ENCODE assay signal across 8 cellular contexts in the genomic region with DNA sequence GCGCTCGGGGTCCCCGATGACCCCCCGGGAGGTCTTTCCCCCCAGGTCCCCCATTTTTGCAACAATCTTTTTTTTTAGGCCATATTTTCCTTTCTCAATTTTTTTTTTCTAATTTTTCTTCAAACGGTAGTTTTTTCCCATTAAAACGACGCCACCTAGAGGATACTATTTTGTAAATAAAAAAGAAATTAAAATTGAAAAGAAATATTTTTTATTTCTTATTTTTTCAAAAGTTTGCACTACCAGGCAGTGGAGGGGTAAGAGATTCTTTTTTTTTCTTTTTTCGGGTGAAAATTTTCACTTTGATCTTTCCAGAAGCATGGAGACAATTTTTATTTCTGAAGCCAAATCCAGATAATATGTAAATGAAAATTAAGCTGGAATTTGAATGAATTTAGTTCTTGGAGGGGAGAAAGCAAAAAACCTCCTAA. TPM values are rescaled to one million over a fixed set of nuclear protein-coding genes. Genes with fewer than 3 reads are reported as not detected.
A peak's percentile ranks its signal among the peaks of the same experiment; 100 is the strongest.
DNase-seq lines count a peak whose midpoint lies in the region; ATAC-seq and TF ChIP-seq lines count a peak whose summit lies in the region.

No MANE protein-coding gene starts in this region.

- H3K27ac ChIP-seq in HUES64 (ENCODE audit: low read depth, low read length) (peak overlapping the region; percentile 81; the same call in 1 of the 2 replicates), stomach (peak overlapping the region; percentile 67 to 90 (median 83))

- DNase-seq in CD1c-positive myeloid dendritic cell (ENCODE audit: extremely low spot score): peak; percentile 52
- DNase-seq in activated T-helper 2 cell treated with anti-CD3 and anti-CD28 coated beads, Interferon-gamma antibody, Interleukin-2, Interleukin-4, amounts not matched to agents 10 μg/mL and 5 μg/mL and 100 μg/mL, durations not matched to agents 14 hours and 24 hours and 36 hours (ENCODE audit: low spot score): no peak
- DNase-seq in inferior parietal cortex (ENCODE audit: extremely low spot score): peak; percentile 32
- DNase-seq in stomach: no peak
- no peak for DNase-seq in NCI-H146 treated with DMSO at 0.1 percent for 48 hours (lab: John Stamatoyannopoulos, UW; ENCODE audit: unreplicated experiment)
- DNase-seq in NCI-H1436 (lab: John Stamatoyannopoulos, UW): no peak

- peaks cover 3% of the 10 kb centered on the region for H3K36me3 Mint-ChIP-seq in activated T-helper 2 cell treated with anti-CD3 and anti-CD28 coated beads, Interferon-gamma antibody, Interleukin-2, Interleukin-4, amounts not matched to agents 10 μg/mL and 5 μg/mL and 100 μg/mL, durations not matched to agents 14 hours and 24 hours and 36 hours (ENCODE audit: low read depth)

- no peak for TF ChIP-seq POLR2A in stomach (IDR thresholded peaks at IDR 0.05)

- peak overlapping the region; percentile 87 for H3K9ac ChIP-seq in HUES64 (ENCODE audit: low read depth, low read length)

- H3K36me3 ChIP-seq in HUES64 (ENCODE audit: insufficient read depth, low read length) (no peaks in the 10 kb centered on the region), stomach (no peaks in the 10 kb centered on the region)

- H3K4me1 ChIP-seq in HUES64 (ENCODE audit: insufficient read depth, low read length) (peaks cover 19% of the 10 kb centered on the region), stomach (peaks cover under 1 to 49% (median 28%) of the 10 kb centered on the region in 4 donors)

- H3K9me3 ChIP-seq in HUES64 (ENCODE audit: insufficient read depth, low read depth, low read length) (no peaks in the 10 kb centered on the region), stomach (no peaks in the 10 kb centered on the region)

- TF ChIP-seq CTCF in stomach (IDR thresholded peaks at IDR 0.05): peak in 3 of 7 experiments; percentile 27 to 68 (median 53)

- peaks cover 34% of the 10 kb centered on the region for H3K27me3 Mint-ChIP-seq in activated T-helper 2 cell treated with anti-CD3 and anti-CD28 coated beads, Interferon-gamma antibody, Interleukin-2, Interleukin-4, amounts not matched to agents 10 μg/mL and 5 μg/mL and 100 μg/mL, durations not matched to agents 14 hours and 24 hours and 36 hours (ENCODE audit: low read depth)

- 0% methylated on average over 5 of the region's 8 CpGs for WGBS in HUES64
- WGBS in stomach, 5 donors: 0 to 2% (median 1%) methylated on average over 8 of the region's 8 CpGs

- H3K4me3 ChIP-seq in HUES64 (ENCODE audit: low read length): peak overlapping the region; percentile 78
- peak overlapping the region; percentile 93 to 100 (median 96) for H3K4me3 ChIP-seq in stomach

- intact Hi-C loops in activated T-helper 2 cell treated with anti-CD3 and anti-CD28 coated beads, Interferon-gamma antibody, Interleukin-2, Interleukin-4, amounts not matched to agents 10 μg/mL and 5 μg/mL and 100 μg/mL, durations not matched to agents 14 hours and 24 hours and 36 hours (cut with micrococcal nuclease): loop anchor here (2.0 kb wide), 1 partner anchor 70 kb away; no protein-coding TSS in a partner anchor
- intact Hi-C loops in stomach (cut with DNase I; ENCODE audit: low total_unique reads): no loop called here

- no peaks in the 10 kb centered on the region for H3K9me3 Mint-ChIP-seq in activated T-helper 2 cell treated with anti-CD3 and anti-CD28 coated beads, Interferon-gamma antibody, Interleukin-2, Interleukin-4, amounts not matched to agents 10 μg/mL and 5 μg/mL and 100 μg/mL, durations not matched to agents 14 hours and 24 hours and 36 hours

- peak overlapping the region; percentile 90 for H3K4me3 Mint-ChIP-seq in activated T-helper 2 cell treated with anti-CD3 and anti-CD28 coated beads, Interferon-gamma antibody, Interleukin-2, Interleukin-4, amounts not matched to agents 10 μg/mL and 5 μg/mL and 100 μg/mL, durations not matched to agents 14 hours and 24 hours and 36 hours (ENCODE audit: low read depth)

- peaks cover 6% of the 10 kb centered on the region for H3K27me3 ChIP-seq in HUES64 (ENCODE audit: insufficient read depth, low read length)
- H3K27me3 ChIP-seq in stomach: no peaks in the 10 kb centered on the region

- H3K27ac Mint-ChIP-seq in activated T-helper 2 cell treated with anti-CD3 and anti-CD28 coated beads, Interferon-gamma antibody, Interleukin-2, Interleukin-4, amounts not matched to agents 10 μg/mL and 5 μg/mL and 100 μg/mL, durations not matched to agents 14 hours and 24 hours and 36 hours: peak overlapping the region; percentile 56

- TF ChIP-seq EP300 in stomach (IDR thresholded peaks at IDR 0.05): no peak

- no peak for ATAC-seq in HG03342 (IDR thresholded peaks at IDR 0.05; ENCODE audit: unreplicated experiment)

- peaks cover 4% of the 10 kb centered on the region for H3K4me1 Mint-ChIP-seq in activated T-helper 2 cell treated with anti-CD3 and anti-CD28 coated beads, Interferon-gamma antibody, Interleukin-2, Interleukin-4, amounts not matched to agents 10 μg/mL and 5 μg/mL and 100 μg/mL, durations not matched to agents 14 hours and 24 hours and 36 hours (ENCODE audit: low read depth)

RNA-seq across cellular contexts. Expression of a gene that starts 0.7 kb away (rescaled TPM):
- polyA plus RNA-seq in HUES64 (2013, experiment 1 of 2): 16.2 TPM
- polyA plus RNA-seq in HUES64 (2013, experiment 2 of 2): 19.5 TPM
- 0.25 TPM in 2 replicates for total RNA-seq in activated T-helper 2 cell treated with anti-CD3 and anti-CD28 coated beads, Interferon-gamma antibody, Interleukin-2, Interleukin-4, amounts not matched to agents 10 μg/mL and 5 μg/mL and 100 μg/mL, durations not matched to agents 14 hours and 24 hours and 36 hours
- total RNA-seq in stomach: 10 to 100 TPM in 3 of 5 donors, 1 to 10 TPM in 2; 2.3 to 19.8 (median 13.4) TPM
- polyA plus RNA-seq in stomach: 1 to 10 TPM; 1.2 to 3.0 (median 1.5) TPM

Comparison
In these comparisons a context has a peak if more than half of its experiments do, and no peak if none do; other contexts are left out.
1. DNase-seq: peak in CD1c-positive myeloid dendritic cell (single experiment) and inferior parietal cortex (single experiment); none in activated T-helper 2 cell treated with anti-CD3 and anti-CD28 coated beads, Interferon-gamma antibody, Interleukin-2, Interleukin-4, amounts not matched to agents 10 μg/mL and 5 μg/mL and 100 μg/mL, durations not matched to agents 14 hours and 24 hours and 36 hours (single experiment), stomach (single experiment), NCI-H146 treated with DMSO at 0.1 percent for 48 hours (single experiment) and NCI-H1436 (single experiment).